Comparison of ENCODE assay signal across 10 cellular contexts in the genomic region with DNA sequence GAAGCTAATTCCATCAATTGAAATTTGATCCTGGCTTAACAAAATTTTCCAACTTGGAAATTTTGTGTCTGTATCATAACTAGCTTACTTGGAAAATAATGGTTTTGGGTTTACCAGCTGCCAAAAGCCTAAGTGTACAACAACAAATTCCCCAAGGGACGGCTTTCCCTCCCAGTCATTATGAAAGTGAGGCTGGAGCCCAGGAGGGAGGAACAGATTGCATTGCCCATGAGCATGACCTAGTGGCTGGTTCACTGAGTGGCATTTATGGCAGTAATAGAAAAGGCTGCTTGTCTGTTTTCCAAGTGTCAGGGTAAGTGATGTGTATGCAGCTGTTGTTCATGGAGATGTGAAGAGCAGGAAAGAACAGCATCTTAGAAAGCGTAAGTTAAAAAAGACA.
DNase-seq lines count a peak whose midpoint lies in the region; ATAC-seq, FAIRE-seq and TF ChIP-seq lines count a peak whose summit lies in the region.
"Had no signal": no experiment of that assay in that cellular context is flagged by ENCODE, and none has a peak within 500 bp of the region (broad histone marks: within the 10 kb centered on the region; RNA-seq: fewer than 3 reads in every experiment).

No MANE protein-coding gene starts in this region.

- no peaks in the 10 kb centered on the region for H3K36me3 ChIP-seq in Loucy (ENCODE audit: insufficient read depth, low read length)
- H3K36me3 ChIP-seq in CD4-positive, alpha-beta memory T cell (ENCODE audit: insufficient read depth, low read length), result no peaks in the 10 kb centered on the region

- no peak overlapping the region for H3K9ac ChIP-seq in Loucy (ENCODE audit: low read depth, low read length, poor library complexity, severe bottlenecking)

- H3K4me1 ChIP-seq in Loucy (ENCODE audit: insufficient read depth, low read length, poor library complexity, severe bottlenecking), result peaks cover 18% of the 10 kb centered on the region
- no peaks in the 10 kb centered on the region for H3K4me1 ChIP-seq in CD4-positive, alpha-beta memory T cell (ENCODE audit: insufficient read depth, low read length)

- no peaks in the 10 kb centered on the region for H3K9me3 ChIP-seq in Loucy (ENCODE audit: insufficient read depth, low read depth, low read length)
- H3K9me3 ChIP-seq in CD4-positive, alpha-beta memory T cell (ENCODE audit: control insufficient read depth in 1 of 2, low read length in 2 of 2), result no peaks in the 10 kb centered on the region

- no peaks in the 10 kb centered on the region for H3K27me3 ChIP-seq in Loucy (ENCODE audit: insufficient read depth, low read length, poor library complexity, severe bottlenecking)
- H3K27me3 ChIP-seq in CD4-positive, alpha-beta memory T cell (ENCODE audit: insufficient read depth, low read length), result no peaks in the 10 kb centered on the region

- no peaks in the 10 kb centered on the region for H3K36me3 Mint-ChIP-seq in CD4-positive, alpha-beta memory T cell

- H3K27ac Mint-ChIP-seq in CD4-positive, alpha-beta memory T cell, result no peak overlapping the region

- peak overlapping the region; percentile 34 for H3K4me2 ChIP-seq in Loucy (ENCODE audit: low read depth, low read length, poor library complexity, severe bottlenecking)

- no peak overlapping the region for H3K4me3 Mint-ChIP-seq in CD4-positive, alpha-beta memory T cell

- H3K79me2 ChIP-seq in Loucy (ENCODE audit: insufficient read depth, low read length), result no peaks in the 10 kb centered on the region

- DNase-seq in NCI-H345 (lab: John Stamatoyannopoulos, UW), result peak; percentile 6
- DNase-seq in NCI-H345 treated with DMSO at 0.1 percent for 48 hours (lab: John Stamatoyannopoulos, UW; ENCODE audit: unreplicated experiment), result no peak
- peak; percentile 21 for DNase-seq in epidermal melanocyte (ENCODE audit: insufficient read length, low spot score)
- peak; percentile 46 for DNase-seq in stromal cell of bone marrow (ENCODE audit: low read depth)
- no peak for DNase-seq in CD4-positive, alpha-beta memory T cell
- DNase-seq in GM12892 (ENCODE audit: insufficient read length), result no peak
- DNase-seq: NCI-H446 treated with DMSO at 0.1 percent for 48 hours had no signal

- H3F3A ChIP-seq in Loucy (ENCODE audit: low read depth), result no peaks in the 10 kb centered on the region

- no peak overlapping the region for H3K27ac ChIP-seq in CD4-positive, alpha-beta memory T cell (ENCODE audit: low read depth, low read length)

- FAIRE-seq in GM12892 (lab: Jason Lieb, UNC), result no peak
- FAIRE-seq: urothelium cell line had no signal

- intact Hi-C loops in CD4-positive, alpha-beta memory T cell (cut with micrococcal nuclease), result no loop called here

- TF ChIP-seq POLR2A in GM12892 (IDR thresholded peaks at IDR 0.05; ENCODE audit: low read depth, low read length), result no peak

- no peaks in the 10 kb centered on the region for H3K27me3 Mint-ChIP-seq in CD4-positive, alpha-beta memory T cell

- H2AFZ ChIP-seq in Loucy (ENCODE audit: low read length), result no peak overlapping the region

- H3K4me3 ChIP-seq in Loucy (ENCODE audit: low read length, poor library complexity, severe bottlenecking), result no peak overlapping the region
- no peak overlapping the region for H3K4me3 ChIP-seq in CD4-positive, alpha-beta memory T cell (ENCODE audit: low read length in 2 of 2)

- no peak for ATAC-seq in HG02970 (IDR thresholded peaks at IDR 0.05; ENCODE audit: low FRiP score, unreplicated experiment)

- CTCF ChIA-PET in CD4-positive, alpha-beta memory T cell (lab: Charles Lee; ENCODE audit: partially characterized antibody), result no interaction called here

- no peaks in the 10 kb centered on the region for H3K9me3 Mint-ChIP-seq in CD4-positive, alpha-beta memory T cell

- H4K20me1 ChIP-seq in Loucy (ENCODE audit: insufficient read depth, low read length, poor library complexity, severe bottlenecking), result no peaks in the 10 kb centered on the region

- no peaks in the 10 kb centered on the region for H3K4me1 Mint-ChIP-seq in CD4-positive, alpha-beta memory T cell

- peak; percentile 73 for TF ChIP-seq CTCF in Loucy (conservative IDR thresholded peaks at IDR 0.05; ENCODE audit: low read length)

- POLR2A ChIA-PET in CD4-positive, alpha-beta memory T cell (lab: Charles Lee; ENCODE audit: partially characterized antibody), result no interaction called here

- H3K9me2 ChIP-seq in Loucy (replicated peaks; ENCODE audit: low read depth, low read length), result no peaks in the 10 kb centered on the region

Comparison
In these comparisons a context has a peak if more than half of its experiments do, and no peak if none do; other contexts are left out.
1. DNase-seq: peak in NCI-H345 (single experiment), epidermal melanocyte (single experiment) and stromal cell of bone marrow (single experiment); none in NCI-H345 treated with DMSO at 0.1 percent for 48 hours (single experiment), CD4-positive, alpha-beta memory T cell (0 of 5) and GM12892 (single experiment).